ENCODE assay signal across 8 cellular contexts in the genomic region with DNA sequence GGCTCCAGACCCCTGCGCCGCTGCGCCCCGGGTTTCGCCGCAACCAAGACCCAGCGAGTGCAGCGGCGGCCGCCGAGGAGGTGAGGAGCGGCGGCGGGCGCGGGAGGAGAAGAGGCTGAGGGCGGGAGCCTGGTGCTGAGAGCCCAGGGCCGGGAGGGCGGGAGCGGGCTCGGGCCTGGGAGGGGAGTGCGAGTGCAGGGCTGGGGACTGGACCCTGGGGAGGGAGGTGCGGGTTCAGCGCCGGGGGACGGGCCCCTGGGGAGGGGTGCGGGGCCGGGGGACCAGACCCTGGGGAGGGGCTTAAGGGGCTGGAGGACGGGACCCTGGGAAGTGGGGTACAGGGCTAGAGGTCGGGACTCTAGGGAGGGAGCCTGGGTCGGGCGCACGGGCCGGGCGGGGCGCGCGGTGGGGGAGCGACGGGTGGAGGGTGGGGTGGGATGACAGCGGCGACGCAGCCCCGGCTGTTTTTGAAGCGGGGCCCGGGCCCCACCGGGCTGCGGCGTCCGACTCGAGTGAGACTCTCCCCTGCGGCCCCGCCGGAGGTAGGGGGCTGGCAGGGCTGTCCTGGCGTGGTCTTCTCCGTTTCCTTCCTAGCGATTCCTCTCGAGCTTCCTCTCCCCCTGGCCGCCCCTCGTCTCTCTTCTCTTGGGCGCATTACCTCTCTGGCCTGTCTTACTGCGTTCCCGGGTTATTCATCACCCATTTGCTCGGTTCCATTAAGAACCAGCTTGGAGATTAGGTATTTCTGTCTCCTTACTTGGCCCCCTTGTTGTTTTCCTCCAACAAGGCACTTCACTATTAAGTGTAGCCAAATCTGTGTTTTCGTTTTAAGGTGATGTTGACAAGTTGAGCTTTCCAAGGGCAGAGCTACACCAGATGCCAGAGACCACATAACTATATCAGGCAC. TPM values are rescaled to one million over a fixed set of nuclear protein-coding genes. Genes with fewer than 3 reads are reported as not detected.
A peak's percentile ranks its signal among the peaks of the same experiment; 100 is the strongest.
DNase-seq lines count a peak whose midpoint lies in the region; ATAC-seq and TF ChIP-seq lines count a peak whose summit lies in the region.

No MANE protein-coding gene starts in this region.

- DNase-seq in DMS 273 (lab: John Stamatoyannopoulos, UW; ENCODE audit: unreplicated experiment): peak; percentile 51
- no peak for DNase-seq in DMS 273 treated with DMSO at 0.1 percent for 48 hours (lab: John Stamatoyannopoulos, UW)
- DNase-seq in immature natural killer cell: peak; percentile 16 to 22 (median 17)
- peak; percentile 49 for DNase-seq in stimulated activated CD4-positive, alpha-beta T cell treated with anti-CD3 and anti-CD28 coated beads, Interleukin-15, amount 100 ng/mL, for 24 hours
- no peak for DNase-seq in NCI-H1105 (lab: John Stamatoyannopoulos, UW)

- TF ChIP-seq CTCF in brain (conservative IDR thresholded peaks at IDR 0.05): no peak

- H3K9me3 Mint-ChIP-seq in brain (peaks cover 0 to 2% (median 0%) of the 10 kb centered on the region in 5 experiments), immature natural killer cell (no peaks in the 10 kb centered on the region)

- H3K4me3 Mint-ChIP-seq in brain (peak overlapping the region; percentile 91 to 98 (median 95)), immature natural killer cell (peak overlapping the region; percentile 92 to 96 (median 93))

- H3K36me3 Mint-ChIP-seq in brain: peaks cover 22% of the 10 kb centered on the region
- peaks cover 3 to 14% (median 3%) of the 10 kb centered on the region in 3 donors for H3K36me3 Mint-ChIP-seq in immature natural killer cell

- H3K27ac Mint-ChIP-seq in brain (peak overlapping the region; percentile 92 to 96 (median 94)), immature natural killer cell (peak overlapping the region; percentile 87 to 95 (median 92))

- H3K4me1 Mint-ChIP-seq in brain: peaks cover 62% of the 10 kb centered on the region
- H3K4me1 Mint-ChIP-seq in immature natural killer cell: peaks cover 47 to 63% of the 10 kb centered on the region in 2 donors

- H3K27me3 Mint-ChIP-seq in brain (peaks cover 19% of the 10 kb centered on the region), immature natural killer cell (ENCODE audit: low read depth in 3 of 3) (peaks cover 5 to 13% (median 6%) of the 10 kb centered on the region in 3 donors)

- ATAC-seq in HG02885 (IDR thresholded peaks at IDR 0.05; ENCODE audit: poor library complexity, unreplicated experiment) (peak; percentile 28), SK-N-SH treated with all-trans-retinoic acid at 6 μM for 48 hours (peak; percentile 52)

TF ChIP-seq in SK-N-SH treated with all-trans-retinoic acid at 6 μM for 48 hours, 23 proteins besides CTCF, POLR2A, EP300 and RAD21:
- no peak for TF ChIP-seq BACH2 (CRISPR knock-in tag; IDR thresholded peaks at IDR 0.05; ENCODE audit: borderline replicate concordance)
- TF ChIP-seq ESRRG (CRISPR knock-in tag; IDR thresholded peaks at IDR 0.05): no peak
- no peak for TF ChIP-seq TOX (CRISPR knock-in tag; IDR thresholded peaks at IDR 0.05; ENCODE audit: borderline replicate concordance)
- no peak for TF ChIP-seq ZC3H10 (CRISPR knock-in tag; IDR thresholded peaks at IDR 0.05)
- TF ChIP-seq ZNF8 (CRISPR knock-in tag; IDR thresholded peaks at IDR 0.05): no peak
- TF ChIP-seq, protein P1, sequence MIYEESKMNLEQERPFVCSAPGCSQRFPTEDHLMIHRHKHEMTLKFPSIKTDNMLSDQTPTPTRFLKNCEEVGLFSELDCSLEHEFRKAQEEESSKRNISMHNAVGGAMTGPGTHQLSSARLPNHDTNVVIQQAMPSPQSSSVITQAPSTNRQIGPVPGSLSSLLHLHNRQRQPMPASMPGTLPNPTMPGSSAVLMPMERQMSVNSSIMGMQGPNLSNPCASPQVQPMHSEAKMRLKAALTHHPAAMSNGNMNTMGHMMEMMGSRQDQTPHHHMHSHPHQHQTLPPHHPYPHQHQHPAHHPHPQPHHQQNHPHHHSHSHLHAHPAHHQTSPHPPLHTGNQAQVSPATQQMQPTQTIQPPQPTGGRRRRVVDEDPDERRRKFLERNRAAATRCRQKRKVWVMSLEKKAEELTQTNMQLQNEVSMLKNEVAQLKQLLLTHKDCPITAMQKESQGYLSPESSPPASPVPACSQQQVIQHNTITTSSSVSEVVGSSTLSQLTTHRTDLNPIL (CRISPR knock-in tag; IDR thresholded peaks at IDR 0.05; ENCODE audit: low read depth): no peak
- no peak for TF ChIP-seq ZFP3 (CRISPR knock-in tag; IDR thresholded peaks at IDR 0.05)
- TF ChIP-seq, protein P2, sequence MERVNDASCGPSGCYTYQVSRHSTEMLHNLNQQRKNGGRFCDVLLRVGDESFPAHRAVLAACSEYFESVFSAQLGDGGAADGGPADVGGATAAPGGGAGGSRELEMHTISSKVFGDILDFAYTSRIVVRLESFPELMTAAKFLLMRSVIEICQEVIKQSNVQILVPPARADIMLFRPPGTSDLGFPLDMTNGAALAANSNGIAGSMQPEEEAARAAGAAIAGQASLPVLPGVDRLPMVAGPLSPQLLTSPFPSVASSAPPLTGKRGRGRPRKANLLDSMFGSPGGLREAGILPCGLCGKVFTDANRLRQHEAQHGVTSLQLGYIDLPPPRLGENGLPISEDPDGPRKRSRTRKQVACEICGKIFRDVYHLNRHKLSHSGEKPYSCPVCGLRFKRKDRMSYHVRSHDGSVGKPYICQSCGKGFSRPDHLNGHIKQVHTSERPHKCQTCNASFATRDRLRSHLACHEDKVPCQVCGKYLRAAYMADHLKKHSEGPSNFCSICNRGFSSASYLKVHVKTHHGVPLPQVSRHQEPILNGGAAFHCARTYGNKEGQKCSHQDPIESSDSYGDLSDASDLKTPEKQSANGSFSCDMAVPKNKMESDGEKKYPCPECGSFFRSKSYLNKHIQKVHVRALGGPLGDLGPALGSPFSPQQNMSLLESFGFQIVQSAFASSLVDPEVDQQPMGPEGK (CRISPR knock-in tag; IDR thresholded peaks at IDR 0.05; ENCODE audit: borderline replicate concordance): no peak
- TF ChIP-seq ZFP30 (CRISPR knock-in tag; IDR thresholded peaks at IDR 0.05): no peak
- no peak for TF ChIP-seq ISL1 (CRISPR knock-in tag; IDR thresholded peaks at IDR 0.05)
- TF ChIP-seq, protein P3, sequence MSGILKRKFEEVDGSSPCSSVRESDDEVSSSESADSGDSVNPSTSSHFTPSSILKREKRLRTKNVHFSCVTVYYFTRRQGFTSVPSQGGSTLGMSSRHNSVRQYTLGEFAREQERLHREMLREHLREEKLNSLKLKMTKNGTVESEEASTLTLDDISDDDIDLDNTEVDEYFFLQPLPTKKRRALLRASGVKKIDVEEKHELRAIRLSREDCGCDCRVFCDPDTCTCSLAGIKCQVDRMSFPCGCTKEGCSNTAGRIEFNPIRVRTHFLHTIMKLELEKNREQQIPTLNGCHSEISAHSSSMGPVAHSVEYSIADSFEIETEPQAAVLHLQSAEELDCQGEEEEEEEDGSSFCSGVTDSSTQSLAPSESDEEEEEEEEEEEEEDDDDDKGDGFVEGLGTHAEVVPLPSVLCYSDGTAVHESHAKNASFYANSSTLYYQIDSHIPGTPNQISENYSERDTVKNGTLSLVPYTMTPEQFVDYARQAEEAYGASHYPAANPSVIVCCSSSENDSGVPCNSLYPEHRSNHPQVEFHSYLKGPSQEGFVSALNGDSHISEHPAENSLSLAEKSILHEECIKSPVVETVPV (CRISPR knock-in tag; IDR thresholded peaks at IDR 0.05): no peak
- TF ChIP-seq RARB (CRISPR knock-in tag; IDR thresholded peaks at IDR 0.05): no peak
- no peak for TF ChIP-seq CSDC2 (CRISPR knock-in tag; IDR thresholded peaks at IDR 0.05)
- TF ChIP-seq GLIS3 (CRISPR knock-in tag; IDR thresholded peaks at IDR 0.05): no peak
- TF ChIP-seq, protein P4, sequence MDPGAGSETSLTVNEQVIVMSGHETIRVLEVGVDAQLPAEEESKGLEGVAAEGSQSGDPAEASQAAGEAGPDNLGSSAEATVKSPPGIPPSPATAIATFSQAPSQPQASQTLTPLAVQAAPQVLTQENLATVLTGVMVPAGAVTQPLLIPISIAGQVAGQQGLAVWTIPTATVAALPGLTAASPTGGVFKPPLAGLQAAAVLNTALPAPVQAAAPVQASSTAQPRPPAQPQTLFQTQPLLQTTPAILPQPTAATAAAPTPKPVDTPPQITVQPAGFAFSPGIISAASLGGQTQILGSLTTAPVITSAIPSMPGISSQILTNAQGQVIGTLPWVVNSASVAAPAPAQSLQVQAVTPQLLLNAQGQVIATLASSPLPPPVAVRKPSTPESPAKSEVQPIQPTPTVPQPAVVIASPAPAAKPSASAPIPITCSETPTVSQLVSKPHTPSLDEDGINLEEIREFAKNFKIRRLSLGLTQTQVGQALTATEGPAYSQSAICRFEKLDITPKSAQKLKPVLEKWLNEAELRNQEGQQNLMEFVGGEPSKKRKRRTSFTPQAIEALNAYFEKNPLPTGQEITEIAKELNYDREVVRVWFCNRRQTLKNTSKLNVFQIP (CRISPR knock-in tag; IDR thresholded peaks at IDR 0.05; ENCODE audit: borderline replicate concordance, low read depth): no peak
- TF ChIP-seq PPARA (CRISPR knock-in tag; IDR thresholded peaks at IDR 0.05; ENCODE audit: borderline replicate concordance): no peak
TF ChIP-seq in SK-N-SH treated with all-trans-retinoic acid at 6 μM for 48 hours: peak in this region for 0.

RNA-seq across cellular contexts. Expression of a gene that starts 0.7 kb away (rescaled TPM):
- polyA plus RNA-seq in brain (ENCODE audit: insufficient read depth, low read depth, low replicate concordance) (20.4 TPM), immature natural killer cell (10 to 100 TPM; 16.6 to 56.0 (median 26.1) TPM)

Comparison
In these comparisons a context has a peak if more than half of its experiments do, and no peak if none do; other contexts are left out.
1. DNase-seq: peak in DMS 273 (single experiment), immature natural killer cell (3 of 3) and stimulated activated CD4-positive, alpha-beta T cell treated with anti-CD3 and anti-CD28 coated beads, Interleukin-15, amount 100 ng/mL, for 24 hours (single experiment); none in DMS 273 treated with DMSO at 0.1 percent for 48 hours (single experiment) and NCI-H1105 (single experiment).